In the genomic region with DNA sequence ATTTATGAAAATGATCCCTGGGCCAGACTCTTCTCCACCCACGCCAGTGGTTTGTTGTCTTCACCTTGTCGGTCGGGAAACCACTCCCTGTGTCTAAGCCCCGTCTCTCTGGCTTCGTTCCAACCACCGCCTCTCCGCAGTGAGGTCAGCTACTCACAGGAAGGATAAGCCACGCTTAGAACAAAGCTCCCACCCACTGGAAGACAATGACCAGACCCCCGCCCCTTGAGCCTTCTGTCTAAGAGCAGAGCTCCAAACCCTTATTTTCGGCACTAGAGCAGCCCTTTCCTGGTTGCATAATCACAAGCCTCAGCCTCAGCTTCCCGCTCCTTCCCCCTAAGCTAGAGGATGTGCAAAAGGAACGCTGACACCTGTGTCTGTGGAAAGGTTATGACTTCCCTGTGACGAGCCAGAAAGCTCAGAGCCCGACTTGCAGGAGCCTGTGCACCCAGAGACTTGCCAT, we compare ENCODE assay signal across 9 cellular contexts.
A peak's percentile ranks its signal among the peaks of the same experiment; 100 is the strongest.
DNase-seq lines count a peak whose midpoint lies in the region; ATAC-seq, FAIRE-seq and TF ChIP-seq lines count a peak whose summit lies in the region.
"Had no signal": no experiment of that assay in that cellular context is flagged by ENCODE, and none has a peak within 500 bp of the region (broad histone marks: within the 10 kb centered on the region; RNA-seq: fewer than 3 reads in every experiment).

No MANE protein-coding gene starts in this region.

- H3K4me3 ChIP-seq in CD4-positive, CD25-positive, alpha-beta regulatory T cell (ENCODE audit: low read depth, low read length) = peak overlapping the region; percentile 26
- H3K4me3 ChIP-seq in fibroblast of mammary gland (ENCODE audit: control insufficient read depth, low read depth, low read length) (no peak overlapping the region), skin epidermis (peak overlapping the region in 1 of 7 experiments; percentile 11), MG63 (no peak overlapping the region)

- peaks cover 3% of the 10 kb centered on the region for H3K4me1 ChIP-seq in CD4-positive, CD25-positive, alpha-beta regulatory T cell (ENCODE audit: control insufficient read depth, insufficient read depth, low read length, poor library complexity, severe bottlenecking)

- H3K4me3 Mint-ChIP-seq in CD4-positive, CD25-positive, alpha-beta regulatory T cell = peak overlapping the region; percentile 69 to 80 (median 79)

- H3K36me3 ChIP-seq in CD4-positive, CD25-positive, alpha-beta regulatory T cell (ENCODE audit: control insufficient read depth, insufficient read depth, low read length) = no peaks in the 10 kb centered on the region
- H3K36me3 ChIP-seq in MG63 = no peaks in the 10 kb centered on the region

- peak overlapping the region; percentile 48 to 86 (median 70) for H3K27ac Mint-ChIP-seq in CD4-positive, CD25-positive, alpha-beta regulatory T cell

- in situ Hi-C loops in KBM-7 (cut with MboI; ENCODE audit: low pct_unique_long_range_greater_than_20kb, low sequenced_read_pairs) = no loop called here

- no peak for TF ChIP-seq CTCF in fibroblast of mammary gland (conservative IDR thresholded peaks at IDR 0.05; ENCODE audit: control insufficient read depth, insufficient read depth, low read depth, low read length)

- no peak for TF ChIP-seq POLR2A in H54 (IDR thresholded peaks at IDR 0.05; ENCODE audit: low read depth, low read length)

- H3K9me3 Mint-ChIP-seq in CD4-positive, CD25-positive, alpha-beta regulatory T cell = peaks cover 0 to 3% (median 0%) of the 10 kb centered on the region in 7 donors

- no peaks in the 10 kb centered on the region for H3K36me3 Mint-ChIP-seq in CD4-positive, CD25-positive, alpha-beta regulatory T cell

- FAIRE-seq in H54 (lab: Jason Lieb, UNC) = no peak

- peak; percentile 39 to 49 for ATAC-seq in CD4-positive, CD25-positive, alpha-beta regulatory T cell (ENCODE audit: low read depth in 2 of 2)

- H3K27ac ChIP-seq in CD4-positive, CD25-positive, alpha-beta regulatory T cell (ENCODE audit: insufficient read depth, low read length, poor library complexity, severe bottlenecking) = no peak overlapping the region
- peak overlapping the region in 18 of 21 experiments; percentile 23 to 93 (median 72) for H3K27ac ChIP-seq in skin epidermis
- H3K27ac ChIP-seq: VCaP had no signal

- H3K27me3 ChIP-seq in CD4-positive, CD25-positive, alpha-beta regulatory T cell (ENCODE audit: control insufficient read depth, insufficient read depth, low read length) = no peaks in the 10 kb centered on the region
- no peaks in the 10 kb centered on the region for H3K27me3 ChIP-seq in MG63

- peaks cover 0 to 35% (median 17%) of the 10 kb centered on the region in 4 donors for H3K4me1 Mint-ChIP-seq in CD4-positive, CD25-positive, alpha-beta regulatory T cell

- no peaks in the 10 kb centered on the region for H3K9me3 ChIP-seq in CD4-positive, CD25-positive, alpha-beta regulatory T cell (ENCODE audit: control insufficient read depth in 2 of 2, low read length in 2 of 2)
- no peaks in the 10 kb centered on the region for H3K9me3 ChIP-seq in MG63

- H3K27me3 Mint-ChIP-seq in CD4-positive, CD25-positive, alpha-beta regulatory T cell = peaks cover 8% of the 10 kb centered on the region

- DNase-seq in CD4-positive, CD25-positive, alpha-beta regulatory T cell = peak; percentile 8 to 72 (median 14)
- DNase-seq in KBM-7 = peak; percentile 49
- DNase-seq in activated CD8-positive, alpha-beta memory T cell treated with anti-CD3 and anti-CD28 coated beads, Interleukin-2, amount 50 U/mL, for 48 hours = peak; percentile 87
- DNase-seq in fibroblast of mammary gland (ENCODE audit: low read depth) = peak; percentile 75
- DNase-seq in H54 (ENCODE audit: insufficient read length, low spot score) = no peak
- DNase-seq in occipital lobe (lab: John Stamatoyannopoulos, UW) = no peak
- no peak for DNase-seq in MG63

Comparison
In these comparisons a context has a peak if more than half of its experiments do, and no peak if none do; other contexts are left out.
1. DNase-seq: peak in CD4-positive, CD25-positive, alpha-beta regulatory T cell (3 of 3), KBM-7 (single experiment), activated CD8-positive, alpha-beta memory T cell treated with anti-CD3 and anti-CD28 coated beads, Interleukin-2, amount 50 U/mL, for 48 hours (single experiment) and fibroblast of mammary gland (single experiment); none in H54 (single experiment), occipital lobe (single experiment) and MG63 (single experiment).